In the genomic region with DNA sequence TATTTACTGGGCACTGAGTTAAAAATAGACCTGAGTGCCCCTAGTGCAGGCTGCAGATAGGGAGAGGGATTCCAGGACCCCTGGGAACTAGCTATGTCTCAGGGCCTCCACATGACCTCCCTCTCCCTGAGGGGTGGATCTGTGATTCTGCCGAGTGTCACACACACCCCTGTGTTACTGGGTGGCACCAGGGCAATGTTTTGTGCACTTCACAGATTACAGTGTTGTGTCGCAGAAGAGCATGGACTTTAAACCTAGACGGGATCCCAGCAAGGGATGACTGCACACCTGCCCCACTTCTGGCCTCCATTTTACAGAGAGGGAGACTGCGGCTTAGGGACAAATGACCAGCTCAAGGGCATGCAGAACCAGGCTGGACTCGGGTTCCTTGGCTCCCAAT, we compare ENCODE assay signal across 15 cellular contexts.
DNase-seq lines count a peak whose midpoint lies in the region; ATAC-seq and TF ChIP-seq lines count a peak whose summit lies in the region.
"Had no signal": no experiment of that assay in that cellular context is flagged by ENCODE, and none has a peak within 500 bp of the region (broad histone marks: within the 10 kb centered on the region; RNA-seq: fewer than 3 reads in every experiment).

No MANE protein-coding gene starts in this region.

- intact Hi-C loops in CD14-positive monocyte (cut with micrococcal nuclease): no loop called here
- intact Hi-C loops in dendritic cell treated with granulocyte-macrophage colony-stimulating factor and Interleukin-4, amounts not matched to agents 40 ng/mL and 50 ng/mL, for 4 days (cut with micrococcal nuclease): no loop called here
- intact Hi-C loops in naive thymus-derived CD4-positive, alpha-beta T cell (cut with micrococcal nuclease): no loop called here

- H3K9me3 ChIP-seq in naive thymus-derived CD4-positive, alpha-beta T cell (ENCODE audit: control insufficient read depth in 2 of 3, low read length in 3 of 3): no peaks in the 10 kb centered on the region
- H3K9me3 ChIP-seq: prostate gland had no signal

- H3K4me3 Mint-ChIP-seq in CD14-positive monocyte: no peak overlapping the region
- H3K4me3 Mint-ChIP-seq in dendritic cell treated with granulocyte-macrophage colony-stimulating factor and Interleukin-4, amounts not matched to agents 40 ng/mL and 50 ng/mL, for 4 days: peak overlapping the region; percentile 37
- peak overlapping the region in 5 of 10 donors; percentile 21 to 90 (median 41) for H3K4me3 Mint-ChIP-seq in naive thymus-derived CD4-positive, alpha-beta T cell

- in situ Hi-C loops in GM13976 (cut with MboI; ENCODE audit: low sequenced_read_pairs, unreplicated experiment): no loop called here

- H3K36me3 ChIP-seq in naive thymus-derived CD4-positive, alpha-beta T cell (ENCODE audit: control insufficient read depth in 2 of 3, insufficient read depth in 3 of 3, low read length in 3 of 3): no peaks in the 10 kb centered on the region
- H3K36me3 ChIP-seq: prostate gland had no signal

- DNase-seq in CD14-positive monocyte (ENCODE audit: low spot score) (no peak), HL-60 (ENCODE audit: low read depth in 1 of 2, low spot score in 1 of 2) (no peak), GM13976 (ENCODE audit: low spot score) (no peak)
- DNase-seq in naive thymus-derived CD4-positive, alpha-beta T cell: no peak
- DNase-seq in stimulated activated CD4-positive, alpha-beta T cell treated with anti-CD3 and anti-CD28 coated beads, Interleukin-12 subunit alpha, Interleukin-12 subunit beta, amount 100 ng/mL, for 4 hours: no peak
- DNase-seq: activated CD4-positive, alpha-beta T cell treated with anti-CD3 and anti-CD28 coated beads, Interleukin-2, amount 50 U/mL, for 4 hours; activated gamma-delta T cell treated with Interleukin-2 at 50 U/mL for 16 hours; central memory CD4-positive, alpha-beta T cell; erythroblast; NCI-H1417; PC-3 had no signal

- TF ChIP-seq CTCF in CD14-positive monocyte (IDR thresholded peaks at IDR 0.05): no peak
- no peak for TF ChIP-seq CTCF in HL-60 (IDR thresholded peaks at IDR 0.05; ENCODE audit: insufficient read depth, low read length)
- no peak for TF ChIP-seq CTCF in GM13976 (IDR thresholded peaks at IDR 0.05; ENCODE audit: borderline replicate concordance, control extremely low read depth, extremely low read depth, insufficient read depth, missing control alignments)

- peaks cover 53 to 58% of the 10 kb centered on the region in 2 donors for H3K4me1 ChIP-seq in naive thymus-derived CD4-positive, alpha-beta T cell (ENCODE audit: control insufficient read depth in 2 of 2, insufficient read depth in 2 of 2, low read length in 2 of 2)

- H3K27me3 Mint-ChIP-seq in CD14-positive monocyte (ENCODE audit: low read depth in 3 of 3): peaks cover 0 to 8% (median 1%) of the 10 kb centered on the region in 3 donors
- H3K27me3 Mint-ChIP-seq in dendritic cell treated with granulocyte-macrophage colony-stimulating factor and Interleukin-4, amounts not matched to agents 40 ng/mL and 50 ng/mL, for 4 days: no peaks in the 10 kb centered on the region
- no peaks in the 10 kb centered on the region for H3K27me3 Mint-ChIP-seq in naive thymus-derived CD4-positive, alpha-beta T cell

- H3K4me1 Mint-ChIP-seq in CD14-positive monocyte: peaks cover 70% of the 10 kb centered on the region
- H3K4me1 Mint-ChIP-seq in dendritic cell treated with granulocyte-macrophage colony-stimulating factor and Interleukin-4, amounts not matched to agents 40 ng/mL and 50 ng/mL, for 4 days (ENCODE audit: low read depth): peaks cover 86% of the 10 kb centered on the region
- peaks cover 49 to 94% (median 69%) of the 10 kb centered on the region in 7 donors for H3K4me1 Mint-ChIP-seq in naive thymus-derived CD4-positive, alpha-beta T cell

- H3K27me3 ChIP-seq in HL-60 (ENCODE audit: insufficient read depth, poor library complexity, severe bottlenecking): no peaks in the 10 kb centered on the region
- H3K27me3 ChIP-seq in naive thymus-derived CD4-positive, alpha-beta T cell (ENCODE audit: control insufficient read depth in 2 of 2, insufficient read depth in 2 of 2, low read length in 2 of 2): no peaks in the 10 kb centered on the region

- H3K36me3 Mint-ChIP-seq in CD14-positive monocyte: peaks cover 2 to 3% of the 10 kb centered on the region in 2 donors
- H3K36me3 Mint-ChIP-seq in dendritic cell treated with granulocyte-macrophage colony-stimulating factor and Interleukin-4, amounts not matched to agents 40 ng/mL and 50 ng/mL, for 4 days (ENCODE audit: low read depth): no peaks in the 10 kb centered on the region
- peaks cover 0 to 1% (median 0%) of the 10 kb centered on the region in 5 donors for H3K36me3 Mint-ChIP-seq in naive thymus-derived CD4-positive, alpha-beta T cell

- no peak overlapping the region for H3K4me3 ChIP-seq in HL-60 (replicated peaks; ENCODE audit: insufficient read depth, low read length)
- no peak overlapping the region for H3K4me3 ChIP-seq in naive thymus-derived CD4-positive, alpha-beta T cell (ENCODE audit: low read length)
- H3K4me3 ChIP-seq: prostate gland had no signal

- ATAC-seq in naive thymus-derived CD4-positive, alpha-beta T cell: no peak
- no peak for ATAC-seq in HG03108 (IDR thresholded peaks at IDR 0.05; ENCODE audit: unreplicated experiment)
- ATAC-seq: PC-3 had no signal

- H3K9me3 Mint-ChIP-seq in CD14-positive monocyte: peaks cover 0 to 2% (median 0%) of the 10 kb centered on the region in 7 donors
- no peaks in the 10 kb centered on the region for H3K9me3 Mint-ChIP-seq in dendritic cell treated with granulocyte-macrophage colony-stimulating factor and Interleukin-4, amounts not matched to agents 40 ng/mL and 50 ng/mL, for 4 days
- H3K9me3 Mint-ChIP-seq in naive thymus-derived CD4-positive, alpha-beta T cell: no peaks in the 10 kb centered on the region

- CTCF ChIA-PET in naive thymus-derived CD4-positive, alpha-beta T cell (lab: Charles Lee): interaction anchor here (0.9 to 1.9 kb wide), 2 partner anchors 9 to 33 kb away, joined by 5 to 6 read pairs; no protein-coding TSS in a partner anchor

- peak overlapping the region; percentile 87 for H3K27ac ChIP-seq in HL-60 (replicated peaks)
- peak overlapping the region; percentile 92 for H3K27ac ChIP-seq in naive thymus-derived CD4-positive, alpha-beta T cell (ENCODE audit: low read depth, low read length)
- H3K27ac ChIP-seq: C4-2B had no signal

- POLR2A ChIA-PET in naive thymus-derived CD4-positive, alpha-beta T cell (lab: Charles Lee): interaction anchor here (0.6 to 43.2 kb wide), 5 partner anchors 13 to 821 kb away, joined by 3 to 1899 read pairs (median 130); a partner anchor contains a TSS

- peak overlapping the region; percentile 2 to 100 (median 98) for H3K27ac Mint-ChIP-seq in CD14-positive monocyte
- peak overlapping the region; percentile 97 for H3K27ac Mint-ChIP-seq in dendritic cell treated with granulocyte-macrophage colony-stimulating factor and Interleukin-4, amounts not matched to agents 40 ng/mL and 50 ng/mL, for 4 days
- H3K27ac Mint-ChIP-seq in naive thymus-derived CD4-positive, alpha-beta T cell: peak overlapping the region; percentile 96 to 100 (median 99)
